In the genomic region with DNA sequence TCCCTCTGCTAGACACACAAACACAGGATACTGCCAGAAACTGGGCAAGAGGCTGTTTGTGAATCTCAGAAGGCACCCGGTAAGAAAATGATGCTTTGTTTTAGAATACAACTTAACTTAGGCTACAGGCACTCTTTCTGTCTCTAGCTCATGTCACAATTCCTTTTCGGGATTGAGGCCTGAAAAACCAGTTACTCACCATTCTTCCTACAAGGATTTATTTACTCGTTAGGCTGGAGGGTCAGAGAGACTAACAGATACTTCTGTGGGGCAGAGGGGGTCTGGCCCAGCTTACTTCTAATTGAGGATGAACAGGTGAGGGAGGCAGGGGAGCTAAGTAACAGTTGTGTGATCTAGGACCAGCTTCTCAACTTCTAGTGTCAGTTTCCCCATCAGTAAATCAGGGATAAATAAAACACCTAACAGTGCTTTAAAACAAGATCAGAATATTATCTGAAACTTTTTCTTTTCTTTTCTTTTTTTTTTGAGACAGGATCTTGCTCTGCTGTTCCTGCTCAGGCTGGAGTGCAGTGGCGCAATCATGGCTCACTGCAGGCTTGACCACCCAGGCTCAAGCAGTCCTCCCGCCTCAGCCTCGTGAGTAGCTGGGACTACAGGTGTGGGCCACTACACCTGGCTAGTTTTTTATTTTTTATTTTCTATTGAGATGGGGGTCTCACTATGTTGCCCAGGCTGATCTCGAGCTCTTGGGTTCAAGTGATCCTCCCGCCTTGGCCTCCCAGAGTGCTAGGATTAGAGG, we compare ENCODE assay signal across 2 cellular contexts.
TF ChIP-seq lines count a peak whose summit lies in the region.

No MANE protein-coding gene starts in this region.

TF ChIP-seq in GM23338, 12 proteins besides CTCF, POLR2A, EP300 and RAD21 (continues in another document):
- no peak for TF ChIP-seq ZNF331 (CRISPR knock-in tag; IDR thresholded peaks at IDR 0.05; ENCODE audit: low read depth)
- TF ChIP-seq STAT1 (IDR thresholded peaks at IDR 0.05; ENCODE audit: unreplicated experiment) = no peak
- no peak for TF ChIP-seq JUNB (IDR thresholded peaks at IDR 0.05; ENCODE audit: unreplicated experiment)
- TF ChIP-seq, protein P1, sequence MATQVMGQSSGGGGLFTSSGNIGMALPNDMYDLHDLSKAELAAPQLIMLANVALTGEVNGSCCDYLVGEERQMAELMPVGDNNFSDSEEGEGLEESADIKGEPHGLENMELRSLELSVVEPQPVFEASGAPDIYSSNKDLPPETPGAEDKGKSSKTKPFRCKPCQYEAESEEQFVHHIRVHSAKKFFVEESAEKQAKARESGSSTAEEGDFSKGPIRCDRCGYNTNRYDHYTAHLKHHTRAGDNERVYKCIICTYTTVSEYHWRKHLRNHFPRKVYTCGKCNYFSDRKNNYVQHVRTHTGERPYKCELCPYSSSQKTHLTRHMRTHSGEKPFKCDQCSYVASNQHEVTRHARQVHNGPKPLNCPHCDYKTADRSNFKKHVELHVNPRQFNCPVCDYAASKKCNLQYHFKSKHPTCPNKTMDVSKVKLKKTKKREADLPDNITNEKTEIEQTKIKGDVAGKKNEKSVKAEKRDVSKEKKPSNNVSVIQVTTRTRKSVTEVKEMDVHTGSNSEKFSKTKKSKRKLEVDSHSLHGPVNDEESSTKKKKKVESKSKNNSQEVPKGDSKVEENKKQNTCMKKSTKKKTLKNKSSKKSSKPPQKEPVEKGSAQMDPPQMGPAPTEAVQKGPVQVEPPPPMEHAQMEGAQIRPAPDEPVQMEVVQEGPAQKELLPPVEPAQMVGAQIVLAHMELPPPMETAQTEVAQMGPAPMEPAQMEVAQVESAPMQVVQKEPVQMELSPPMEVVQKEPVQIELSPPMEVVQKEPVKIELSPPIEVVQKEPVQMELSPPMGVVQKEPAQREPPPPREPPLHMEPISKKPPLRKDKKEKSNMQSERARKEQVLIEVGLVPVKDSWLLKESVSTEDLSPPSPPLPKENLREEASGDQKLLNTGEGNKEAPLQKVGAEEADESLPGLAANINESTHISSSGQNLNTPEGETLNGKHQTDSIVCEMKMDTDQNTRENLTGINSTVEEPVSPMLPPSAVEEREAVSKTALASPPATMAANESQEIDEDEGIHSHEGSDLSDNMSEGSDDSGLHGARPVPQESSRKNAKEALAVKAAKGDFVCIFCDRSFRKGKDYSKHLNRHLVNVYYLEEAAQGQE (IDR thresholded peaks at IDR 0.05; ENCODE audit: unreplicated experiment) = no peak
- no peak for TF ChIP-seq ETS1 (IDR thresholded peaks at IDR 0.05)
- TF ChIP-seq EZH2phosphoT487 (IDR thresholded peaks at IDR 0.05; ENCODE audit: unreplicated experiment) = no peak
- TF ChIP-seq NANOG (IDR thresholded peaks at IDR 0.05; ENCODE audit: borderline replicate concordance) = no peak

TF ChIP-seq in WTC11, 78 proteins besides CTCF, POLR2A, EP300 and RAD21:
- no peak for TF ChIP-seq ZNF263 (CRISPR knock-in tag; IDR thresholded peaks at IDR 0.05; ENCODE audit: low read depth)
- TF ChIP-seq ZNF317 (CRISPR knock-in tag; IDR thresholded peaks at IDR 0.05; ENCODE audit: borderline replicate concordance, low read depth) = no peak
- no peak for TF ChIP-seq TP53 (CRISPR knock-in tag; IDR thresholded peaks at IDR 0.05)
- TF ChIP-seq, protein P2, sequence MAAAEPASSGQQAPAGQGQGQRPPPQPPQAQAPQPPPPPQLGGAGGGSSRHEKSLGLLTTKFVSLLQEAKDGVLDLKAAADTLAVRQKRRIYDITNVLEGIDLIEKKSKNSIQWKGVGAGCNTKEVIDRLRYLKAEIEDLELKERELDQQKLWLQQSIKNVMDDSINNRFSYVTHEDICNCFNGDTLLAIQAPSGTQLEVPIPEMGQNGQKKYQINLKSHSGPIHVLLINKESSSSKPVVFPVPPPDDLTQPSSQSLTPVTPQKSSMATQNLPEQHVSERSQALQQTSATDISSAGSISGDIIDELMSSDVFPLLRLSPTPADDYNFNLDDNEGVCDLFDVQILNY (CRISPR knock-in tag; IDR thresholded peaks at IDR 0.05) = no peak
- no peak for TF ChIP-seq E2F4 (CRISPR knock-in tag; IDR thresholded peaks at IDR 0.05; ENCODE audit: borderline replicate concordance, low read depth)
- TF ChIP-seq FOXP4 (CRISPR knock-in tag; IDR thresholded peaks at IDR 0.05) = no peak
- no peak for TF ChIP-seq ZNF423 (CRISPR knock-in tag; IDR thresholded peaks at IDR 0.05)
- no peak for TF ChIP-seq CBFB (CRISPR knock-in tag; IDR thresholded peaks at IDR 0.05; ENCODE audit: low read depth)
